ENCODE assay signal across 24 cellular contexts in genomic region chr3:102577390-102577789, GRCh38.
"Had no signal": no experiment of that assay in that cellular context is flagged by ENCODE, and none has a peak within 500 bp of the region (broad histone marks: within the 10 kb centered on the region; RNA-seq: fewer than 3 reads in every experiment).

No MANE protein-coding gene starts in this region.

- ATAC-seq: Panc1 had no signal

- H3K27ac ChIP-seq: RWPE1 had no signal

- DNase-seq: Karpas-422; KBM-7; MM.1S; NCI-H1092; NCI-H1105 treated with DMSO at 0.1 percent for 48 hours; NCI-H1417 treated with DMSO at 0.1 percent for 48 hours; NCI-H146; NCI-H1694 treated with DMSO at 0.1 percent for 48 hours; NCI-H2029; NCI-H2081 treated with DMSO at 0.1 percent for 48 hours; NCI-H2171; NCI-H226; NCI-H446; NCI-H510A; NCI-H524 treated with DMSO at 0.1 percent for 48 hours; NCI-H69; NCI-H774; NK-92 treated with Interleukin-12 subunit alpha and Interleukin-12 subunit beta, amount 100 ng/mL, for 24 hours; PC-3; SHP77; SK-N-SH; SW 1271 had no signal

- H3K9ac ChIP-seq: SK-N-SH had no signal

- H3K4me2 ChIP-seq: SK-N-SH had no signal

- H3K9me3 ChIP-seq: SK-N-SH had no signal
